ENCODE assay signal across 11 cellular contexts in genomic region chr6:167855825-167856425, GRCh38. TPM values are rescaled to one million over a fixed set of nuclear protein-coding genes. Genes with fewer than 3 reads are reported as not detected.
A peak's percentile ranks its signal among the peaks of the same experiment; 100 is the strongest.
DNase-seq lines count a peak whose midpoint lies in the region; ATAC-seq and TF ChIP-seq lines count a peak whose summit lies in the region.
"Had no signal": no experiment of that assay in that cellular context is flagged by ENCODE, and none has a peak within 500 bp of the region (broad histone marks: within the 10 kb centered on the region; RNA-seq: fewer than 3 reads in every experiment).

No MANE protein-coding gene starts in this region.

- H3K9me3 Mint-ChIP-seq in Calu3 (ENCODE audit: low read depth, unreplicated experiment) (no peaks in the 10 kb centered on the region), CD14-positive monocyte (peaks cover 0 to 3% (median 2%) of the 10 kb centered on the region in 7 donors)
- H3K9me3 Mint-ChIP-seq: central memory CD8-positive, alpha-beta T cell had no signal

- no peak overlapping the region for H2BK120ac ChIP-seq in IMR-90 (ENCODE audit: low read depth, low read length)

- no peaks in the 10 kb centered on the region; the same call in 1 of the 2 replicates for H4K20me1 ChIP-seq in IMR-90 (ENCODE audit: insufficient read depth, low read length)

- BruUV-seq in Calu3 (replicated peaks; lab: Mats Ljungman, UMichigan) = no TSS peak
- BruUV-seq in IMR-90 (replicated peaks; lab: Mats Ljungman, UMichigan) = no TSS peak

- H2BK20ac ChIP-seq in IMR-90 (ENCODE audit: low read depth, low read length) = no peak overlapping the region

- no peak overlapping the region for H3K9ac ChIP-seq in IMR-90 (ENCODE audit: low read depth, low read length)

- no peak overlapping the region for H3K23ac ChIP-seq in IMR-90 (ENCODE audit: low read depth, low read length)

- CTCF ChIA-PET in Calu3 (lab: Charles Lee) = interaction anchor here (0.6 to 0.8 kb wide), 4 partner anchors 14 to 71 kb away, joined by 3 to 5 read pairs (median 3); no protein-coding TSS in a partner anchor
- CTCF ChIA-PET in IMR-90 (lab: Yijun Ruan, JAX) = interaction anchor here (0.9 kb wide), 1 partner anchor 16 kb away, joined by 3 read pairs; no protein-coding TSS in a partner anchor

- H2AFZ ChIP-seq in IMR-90 (replicated peaks; ENCODE audit: low read length, poor library complexity) = no peak overlapping the region

- no peak for TF ChIP-seq RAD21 in IMR-90 (IDR thresholded peaks at IDR 0.05; ENCODE audit: low read length)

- no peak overlapping the region for H3K56ac ChIP-seq in IMR-90 (ENCODE audit: extremely low read depth, insufficient read depth, low read length)

- H4K5ac ChIP-seq in IMR-90 (ENCODE audit: low read depth, low read length) = no peak overlapping the region

- intact Hi-C loops in Calu3 (cut with micrococcal nuclease; ENCODE audit: unreplicated experiment) (no loop called here), IMR-90 (cut with micrococcal nuclease) (no loop called here), CD14-positive monocyte (cut with micrococcal nuclease) (no loop called here)

- H2BK5ac ChIP-seq in IMR-90 (ENCODE audit: low read depth, low read length, poor library complexity, severe bottlenecking) = peak overlapping the region; percentile 37

- no peak overlapping the region for H4K91ac ChIP-seq in IMR-90 (ENCODE audit: insufficient read depth, low read depth, low read length)

- H3K14ac ChIP-seq in IMR-90 (replicated peaks; ENCODE audit: low read depth, low read length) = no peak overlapping the region

- H3K4me2 ChIP-seq in IMR-90 (ENCODE audit: low read depth, low read length) = peak overlapping the region; percentile 25; the same call in 1 of the 2 replicates

- H3K27ac ChIP-seq in IMR-90 (ENCODE audit: insufficient read depth, low read length) = no peak overlapping the region
- H3K27ac ChIP-seq: suprapubic skin had no signal

- POLR2A ChIA-PET in IMR-90 (lab: Charles Lee; ENCODE audit: unreplicated experiment) = no interaction called here

- H3K4me1 Mint-ChIP-seq in Calu3 (ENCODE audit: low read depth, unreplicated experiment) = peaks cover 71% of the 10 kb centered on the region
- no peaks in the 10 kb centered on the region for H3K4me1 Mint-ChIP-seq in CD14-positive monocyte
- H3K4me1 Mint-ChIP-seq: naive thymus-derived CD8-positive, alpha-beta T cell had no signal

- H2AK9ac ChIP-seq in IMR-90 (replicated peaks; ENCODE audit: low read depth, low read length, poor library complexity) = no peak overlapping the region

- no peak overlapping the region for H3K4me3 ChIP-seq in IMR-90 (ENCODE audit: insufficient read depth, low read depth, low read length)
- no peak overlapping the region for H3K4me3 ChIP-seq in cardiac fibroblast (replicated peaks in 1 of 2; ENCODE audit: low read depth in 2 of 2, low read length in 2 of 2)
- H3K4me3 ChIP-seq: suprapubic skin had no signal

- DNase-seq in Calu3 (no peak), IMR-90 (peak; percentile 97), cardiac fibroblast (ENCODE audit: low read depth in 2 of 2) (peak; percentile 88 to 99), myocyte (ENCODE audit: low read depth) (peak; percentile 73), NCI-H2107 treated with DMSO at 0.1 percent for 48 hours (lab: John Stamatoyannopoulos, UW; ENCODE audit: unreplicated experiment) (no peak), CD14-positive monocyte (ENCODE audit: low spot score) (no peak)
- DNase-seq: naive thymus-derived CD8-positive, alpha-beta T cell had no signal

- in situ Hi-C loops in IMR-90 (cut with MboI; ENCODE audit: low sequenced_read_pairs) = no loop called here

- no peak overlapping the region for H2AK5ac ChIP-seq in IMR-90 (ENCODE audit: low read depth, low read length)

- peaks cover 6 to 19% of the 10 kb centered on the region in 2 experiments; a peak in 3 of 4 replicates for H3K79me1 ChIP-seq in IMR-90 (ENCODE audit: low read depth in 1 of 2, low read length in 2 of 2)

- H3K27me3 Mint-ChIP-seq in Calu3 (ENCODE audit: unreplicated experiment) (no peaks in the 10 kb centered on the region), CD14-positive monocyte (ENCODE audit: low read depth in 3 of 3) (peaks cover under 1 to 13% (median 5%) of the 10 kb centered on the region in 3 donors)

- H3K9me1 ChIP-seq in IMR-90 (ENCODE audit: insufficient read depth, low read length) = peaks cover 2% of the 10 kb centered on the region; the same call in 1 of the 2 replicates

- no peaks in the 10 kb centered on the region for H3K4me1 ChIP-seq in IMR-90 (ENCODE audit: control insufficient read depth, insufficient read depth, low read length)

- WGBS in IMR-90 (ENCODE audit: extremely low coverage in 2 of 2, insufficient read length in 1 of 2), 2 experiments = no CpG with 5 or more reads among the region's 6 CpGs

- H3K27ac Mint-ChIP-seq in Calu3 (ENCODE audit: unreplicated experiment) (peak overlapping the region; percentile 52), CD14-positive monocyte (no peak overlapping the region)
- H3K27ac Mint-ChIP-seq: naive thymus-derived CD8-positive, alpha-beta T cell had no signal

- H3K36me3 Mint-ChIP-seq in Calu3 (ENCODE audit: insufficient read depth, unreplicated experiment) (peaks cover 4% of the 10 kb centered on the region), CD14-positive monocyte (no peaks in the 10 kb centered on the region)
- H3K36me3 Mint-ChIP-seq: naive thymus-derived CD8-positive, alpha-beta T cell had no signal

- TF ChIP-seq CTCF in Calu3 (IDR thresholded peaks at IDR 0.05; ENCODE audit: unreplicated experiment) = no peak
- no peak for TF ChIP-seq CTCF in IMR-90 (conservative IDR thresholded peaks at IDR 0.05; ENCODE audit: low read depth, low read length)
- no peak for TF ChIP-seq CTCF in cardiac fibroblast (IDR thresholded peaks at IDR 0.05; ENCODE audit: low read depth, low read length)
- TF ChIP-seq CTCF in CD14-positive monocyte (IDR thresholded peaks at IDR 0.05) = no peak

- ATAC-seq in IMR-90 (ENCODE audit: low read depth) = peak; percentile 85
- no peak for ATAC-seq in GM21529 (IDR thresholded peaks at IDR 0.05; ENCODE audit: unreplicated experiment)
- no peak for ATAC-seq in HG02870 (IDR thresholded peaks at IDR 0.05; ENCODE audit: unreplicated experiment)
- ATAC-seq: naive thymus-derived CD8-positive, alpha-beta T cell had no signal

- no peak overlapping the region for H3K4ac ChIP-seq in IMR-90 (ENCODE audit: low read depth, low read length)

- H3K18ac ChIP-seq in IMR-90 (ENCODE audit: low read depth, low read length) = no peak overlapping the region

- H3K27me3 ChIP-seq in IMR-90 (ENCODE audit: control insufficient read depth, insufficient read depth, low read length) = no peaks in the 10 kb centered on the region
- H3K27me3 ChIP-seq: suprapubic skin had no signal

- no peaks in the 10 kb centered on the region for H3K9me3 ChIP-seq in IMR-90 (ENCODE audit: control insufficient read depth, insufficient read depth, low read length)
- H3K9me3 ChIP-seq: suprapubic skin had no signal

- H2BK15ac ChIP-seq in IMR-90 (ENCODE audit: low read depth, low read length) = no peak overlapping the region

- H3K4me3 Mint-ChIP-seq in Calu3 (ENCODE audit: low read depth, unreplicated experiment) = no peak overlapping the region
- H3K4me3 Mint-ChIP-seq in CD14-positive monocyte = no peak overlapping the region
- H3K4me3 Mint-ChIP-seq: central memory CD8-positive, alpha-beta T cell; naive thymus-derived CD8-positive, alpha-beta T cell had no signal

- no peaks in the 10 kb centered on the region for H3K36me3 ChIP-seq in IMR-90 (ENCODE audit: control insufficient read depth, insufficient read depth, low read length)
- H3K36me3 ChIP-seq: suprapubic skin had no signal

- 0 out of 2 replicates have a peak, but pooled peaks have one; percentile 19 for TF ChIP-seq POLR2A in IMR-90 (IDR thresholded peaks at IDR 0.05; ENCODE audit: low read depth, low read length)

- dilution Hi-C loops in IMR-90 (cut with HindIII; ENCODE audit: low sequenced_read_pairs, unreplicated experiment) = no loop called here

- no peak overlapping the region for H4K8ac ChIP-seq in IMR-90 (ENCODE audit: low read depth in 2 of 2, low read length in 2 of 2)

TF ChIP-seq in IMR-90, 13 proteins besides CTCF, POLR2A, EP300 and RAD21 (continues in another document):
- TF ChIP-seq CEBPB (IDR thresholded peaks at IDR 0.05; ENCODE audit: low read depth, low read length) = peak; percentile 97
- no peak for TF ChIP-seq SMC3 (IDR thresholded peaks at IDR 0.05; ENCODE audit: low read depth, low read length)
- TF ChIP-seq BHLHE40 (IDR thresholded peaks at IDR 0.05; ENCODE audit: low read depth, low read length) = peak; percentile 48
- TF ChIP-seq RCOR1 (IDR thresholded peaks at IDR 0.05; ENCODE audit: insufficient replicate concordance, low read length) = no peak
- no peak for TF ChIP-seq ELK1 (IDR thresholded peaks at IDR 0.05; ENCODE audit: borderline replicate concordance, low read depth, low read length)
- no peak for TF ChIP-seq MAZ (IDR thresholded peaks at IDR 0.05; ENCODE audit: borderline replicate concordance, low read depth, low read length)
- TF ChIP-seq, protein P1, sequence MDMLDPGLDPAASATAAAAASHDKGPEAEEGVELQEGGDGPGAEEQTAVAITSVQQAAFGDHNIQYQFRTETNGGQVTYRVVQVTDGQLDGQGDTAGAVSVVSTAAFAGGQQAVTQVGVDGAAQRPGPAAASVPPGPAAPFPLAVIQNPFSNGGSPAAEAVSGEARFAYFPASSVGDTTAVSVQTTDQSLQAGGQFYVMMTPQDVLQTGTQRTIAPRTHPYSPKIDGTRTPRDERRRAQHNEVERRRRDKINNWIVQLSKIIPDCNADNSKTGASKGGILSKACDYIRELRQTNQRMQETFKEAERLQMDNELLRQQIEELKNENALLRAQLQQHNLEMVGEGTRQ (IDR thresholded peaks at IDR 0.05; ENCODE audit: low read depth, low read length) = no peak
- 0 out of 2 replicates have a peak, but pooled peaks have one; percentile 37 for TF ChIP-seq CHD1 (IDR thresholded peaks at IDR 0.05; ENCODE audit: low read depth, low read length)
- TF ChIP-seq MXI1 (IDR thresholded peaks at IDR 0.05; ENCODE audit: borderline replicate concordance, low read depth, low read length) = no peak

RNA-seq across cellular contexts. Expression of gene AFDN, which starts 29.2 kb away (rescaled TPM):
- total RNA-seq in Calu3 (2022) (226 and 237 TPM in 2 replicates), IMR-90 (2012; rRNA removed) (20.8 and 23.3 TPM in 2 replicates), myocyte (28.4 and 32.0 TPM in 2 replicates)
- polyA plus RNA-seq in IMR-90 (2012; rRNA removed) (11.6 and 12.4 TPM in 2 replicates), CD14-positive monocyte (under 1 TPM in 1 of 2 donors, not detected in 1; 0.03 TPM)
- polyA plus RNA-seq in IMR-90 (2012; cell fraction: cytosol; rRNA removed) = 3.8 and 5.4 TPM in 2 replicates
- 13.6 and 53.3 TPM in 2 replicates for polyA plus RNA-seq in IMR-90 (2012; cell fraction: nucleus; rRNA removed; ENCODE audit: low replicate concordance)
- polyA plus RNA-seq in myocyte (2012) = 13.1 TPM

Comparison
In these comparisons a context has a peak if more than half of its experiments do, and no peak if none do; other contexts are left out.
1. DNase-seq: peak in IMR-90 (single experiment), cardiac fibroblast (2 of 2) and myocyte (single experiment); none in Calu3 (single experiment), NCI-H2107 treated with DMSO at 0.1 percent for 48 hours (single experiment) and CD14-positive monocyte (single experiment).